Comparison of ENCODE assay signal across 2 cellular contexts in genomic region chr4:184324939-184325477, GRCh38.
A peak's percentile ranks its signal among the peaks of the same experiment; 100 is the strongest.
TF ChIP-seq lines count a peak whose summit lies in the region.

No MANE protein-coding gene starts in this region.

TF ChIP-seq in K562, 482 proteins besides CTCF, POLR2A, EP300 and RAD21:
- TF ChIP-seq ZNF134 (CRISPR knock-in tag; conservative IDR thresholded peaks at IDR 0.05): peak; percentile 95
- TF ChIP-seq MECOM (CRISPR knock-in tag; IDR thresholded peaks at IDR 0.05): no peak
- peak; percentile 75 for TF ChIP-seq ZNF316 (IDR thresholded peaks at IDR 0.05)
- no peak for TF ChIP-seq NCOA4 (IDR thresholded peaks at IDR 0.05; ENCODE audit: partially characterized antibody)
- peak; percentile 62 for TF ChIP-seq RBM25 (IDR thresholded peaks at IDR 0.05; ENCODE audit: low read depth, low read length, severe bottlenecking)
- peak; percentile 45; the same call in 1 of the 2 replicates for TF ChIP-seq C11orf30 (IDR thresholded peaks at IDR 0.05; ENCODE audit: low read depth)
- TF ChIP-seq MAFG (tag; conservative IDR thresholded peaks at IDR 0.05): 0 out of 2 replicates have a peak, but pooled peaks have one; percentile 19

TF ChIP-seq in HepG2, 621 proteins besides CTCF, POLR2A, EP300 and RAD21:
- TF ChIP-seq PHF5A (CRISPR knock-in tag; IDR thresholded peaks at IDR 0.05; ENCODE audit: low read depth, unreplicated experiment): no peak
- TF ChIP-seq REST (IDR thresholded peaks at IDR 0.05; ENCODE audit: borderline replicate concordance in 1 of 2, low read depth in 1 of 2, low read length in 2 of 2): no peak
- TF ChIP-seq ELF3 (CRISPR knock-in tag; IDR thresholded peaks at IDR 0.05): no peak
- TF ChIP-seq MAFF (IDR thresholded peaks at IDR 0.05; ENCODE audit: low read depth, low read length): 0 out of 2 replicates have a peak, but pooled peaks have one; percentile 51
- peak; percentile 35 to 63; a peak in 2 of 4 replicates for TF ChIP-seq MAFK (conservative IDR thresholded peaks at IDR 0.05 in 1 of 2, IDR thresholded peaks at IDR 0.05 in 1 of 2; ENCODE audit: low read length in 2 of 2)
- TF ChIP-seq ZNF749 (CRISPR knock-in tag; IDR thresholded peaks at IDR 0.05; ENCODE audit: borderline replicate concordance): no peak
